10 cellular contexts compared by ENCODE assay signal in genomic region chr6:36642913-36643817, GRCh38. TPM values are rescaled to one million over a fixed set of nuclear protein-coding genes. Genes with fewer than 3 reads are reported as not detected.
DNase-seq lines count a peak whose midpoint lies in the region; ATAC-seq and TF ChIP-seq lines count a peak whose summit lies in the region.
"Had no signal": no experiment of that assay in that cellular context is flagged by ENCODE, and none has a peak within 500 bp of the region (broad histone marks: within the 10 kb centered on the region; RNA-seq: fewer than 3 reads in every experiment).

No MANE protein-coding gene starts in this region.

- H3K4me3 ChIP-seq in choroid plexus epithelial cell (ENCODE audit: low read depth, low read length) (no peak overlapping the region), liver (ENCODE audit: low read depth in 1 of 3, low read length in 3 of 3) (no peak overlapping the region)
- no peak overlapping the region for H3K4me3 ChIP-seq in CD8-positive, alpha-beta T cell (ENCODE audit: low read depth, low read length)

- no peak overlapping the region for H4K91ac ChIP-seq in H9 (ENCODE audit: insufficient read length, low read depth, low read length)

- no peak overlapping the region for H2AK5ac ChIP-seq in H9 (ENCODE audit: insufficient read length, low read length)

- TF ChIP-seq CTCF in choroid plexus epithelial cell (conservative IDR thresholded peaks at IDR 0.05; ENCODE audit: low read depth, low read length), result no peak
- TF ChIP-seq CTCF in liver (IDR thresholded peaks at IDR 0.05; ENCODE audit: low read depth, low read length, missing input control), result no peak
- TF ChIP-seq CTCF in CD8-positive, alpha-beta T cell (IDR thresholded peaks at IDR 0.05), result no peak
- no peak for TF ChIP-seq CTCF in H9 (conservative IDR thresholded peaks at IDR 0.05)

- no peak overlapping the region for H2BK12ac ChIP-seq in H9 (ENCODE audit: insufficient read length, low read depth, low read length)

- H4K20me1 ChIP-seq in H9 (ENCODE audit: control insufficient read depth, insufficient read depth, insufficient read length), result no peaks in the 10 kb centered on the region

- H3K18ac ChIP-seq in H9 (ENCODE audit: insufficient read length, low read depth, low read length), result no peak overlapping the region

- POLR2A ChIA-PET in CD8-positive, alpha-beta T cell (lab: Charles Lee), result interaction anchor here (0.5 kb wide), 1 partner anchor 43 kb away, joined by 3 read pairs; no protein-coding TSS in a partner anchor

- H3K79me2 ChIP-seq in H9 (ENCODE audit: insufficient read depth, low read length), result no peaks in the 10 kb centered on the region

- H3K23me2 ChIP-seq in H9 (ENCODE audit: insufficient read length, low read depth, low read length, poor library complexity, severe bottlenecking), result no peaks in the 10 kb centered on the region

- H3K4me2 ChIP-seq in H9 (ENCODE audit: insufficient read depth, insufficient read length, low read length), result no peak overlapping the region

- peak overlapping the region; percentile 63 to 85 for H3K27ac ChIP-seq in liver (ENCODE audit: low read depth in 1 of 2, low read length in 2 of 2)
- H3K27ac ChIP-seq in CD8-positive, alpha-beta T cell (ENCODE audit: low read depth, low read length), result no peak overlapping the region
- no peak overlapping the region for H3K27ac ChIP-seq in H9 (ENCODE audit: insufficient read length, low read depth, low read length)

- peak; percentile 26 to 29 for TF ChIP-seq RAD21 in liver (IDR thresholded peaks at IDR 0.05)

- no peaks in the 10 kb centered on the region for H3K36me3 Mint-ChIP-seq in CD8-positive, alpha-beta T cell
- no peaks in the 10 kb centered on the region for H3K36me3 Mint-ChIP-seq in H9 (ENCODE audit: insufficient read depth in 1 of 3, low read depth in 3 of 3)

- H3K27me3 ChIP-seq in liver (ENCODE audit: control insufficient read depth in 4 of 4, insufficient read depth in 4 of 4, low read length in 3 of 4), result no peaks in the 10 kb centered on the region
- H3K27me3 ChIP-seq in CD8-positive, alpha-beta T cell (ENCODE audit: insufficient read depth, low read length), result no peaks in the 10 kb centered on the region
- no peaks in the 10 kb centered on the region for H3K27me3 ChIP-seq in H9 (ENCODE audit: insufficient read depth, low read length)

- H3K4me3 Mint-ChIP-seq in CD8-positive, alpha-beta T cell, result no peak overlapping the region
- no peak overlapping the region for H3K4me3 Mint-ChIP-seq in H9

- H3K23ac ChIP-seq in H9 (ENCODE audit: insufficient read length, low read depth, low read length), result no peak overlapping the region

- no peaks in the 10 kb centered on the region for H3K4me1 Mint-ChIP-seq in CD8-positive, alpha-beta T cell (ENCODE audit: low read depth)
- H3K4me1 Mint-ChIP-seq in H9, result peaks cover 17% of the 10 kb centered on the region in 2 experiments

- no peak overlapping the region for H2AFZ ChIP-seq in H9 (ENCODE audit: low read length)

- H2BK5ac ChIP-seq in H9 (ENCODE audit: insufficient read length, low read length), result no peak overlapping the region

- H3T11ph ChIP-seq in H9 (ENCODE audit: low read length), result no peak overlapping the region

- no peak overlapping the region for H2BK15ac ChIP-seq in H9 (ENCODE audit: low read depth, low read length)

- no peaks in the 10 kb centered on the region for H3K9me3 ChIP-seq in liver (ENCODE audit: control insufficient read depth in 4 of 4, low read length in 3 of 4)
- no peaks in the 10 kb centered on the region for H3K9me3 ChIP-seq in CD8-positive, alpha-beta T cell (ENCODE audit: low read length)
- no peaks in the 10 kb centered on the region for H3K9me3 ChIP-seq in H9 (ENCODE audit: control insufficient read depth, low read depth, low read length)

- H2BK20ac ChIP-seq in H9 (ENCODE audit: low read depth, low read length, poor library complexity, severe bottlenecking), result no peak overlapping the region

- H3K14ac ChIP-seq in H9 (ENCODE audit: insufficient read depth, low read length), result no peak overlapping the region

- H3K56ac ChIP-seq in H9 (ENCODE audit: insufficient read length, low read depth, low read length), result no peak overlapping the region

- H3K4me1 ChIP-seq in liver (ENCODE audit: control insufficient read depth in 4 of 4, insufficient read depth in 4 of 4, low read length in 3 of 4), result peaks cover 16 to 43% (median 39%) of the 10 kb centered on the region in 4 donors
- H3K4me1 ChIP-seq in CD8-positive, alpha-beta T cell (ENCODE audit: insufficient read depth, low read length), result no peaks in the 10 kb centered on the region
- H3K4me1 ChIP-seq in H9 (ENCODE audit: insufficient read depth, low read length), result no peaks in the 10 kb centered on the region

- no peaks in the 10 kb centered on the region for H3K79me1 ChIP-seq in H9 (ENCODE audit: insufficient read depth, low read depth, low read length, poor library complexity, severe bottlenecking)

- H3K27me3 Mint-ChIP-seq in CD8-positive, alpha-beta T cell (ENCODE audit: low read depth), result no peaks in the 10 kb centered on the region
- H3K27me3 Mint-ChIP-seq in H9 (ENCODE audit: low read depth), result no peaks in the 10 kb centered on the region; the same call in 1 of the 2 replicates

- H3K9ac ChIP-seq in liver (ENCODE audit: low read depth in 1 of 2, low read length in 2 of 2), result no peak overlapping the region
- H3K9ac ChIP-seq in H9 (ENCODE audit: extremely low read depth, insufficient read length, low read length), result no peak overlapping the region

- H4K5ac ChIP-seq in H9 (ENCODE audit: insufficient read length, low read depth, low read length), result no peak overlapping the region

- H3K9me3 Mint-ChIP-seq in CD8-positive, alpha-beta T cell, result no peaks in the 10 kb centered on the region
- H3K9me3 Mint-ChIP-seq in H9, result no peaks in the 10 kb centered on the region

- ATAC-seq in HG03442 (IDR thresholded peaks at IDR 0.05; ENCODE audit: unreplicated experiment), result no peak
- no peak for ATAC-seq in CD8-positive, alpha-beta T cell

- no peak overlapping the region for H2BK120ac ChIP-seq in H9 (ENCODE audit: low read depth, low read length, poor library complexity, severe bottlenecking)

- peak; percentile 16 for DNase-seq in SKM-1 treated with dmso at 0.1 percent for 144 hours (lab: John Stamatoyannopoulos, UW; ENCODE audit: unreplicated experiment)
- no peak for DNase-seq in SKM-1 (lab: John Stamatoyannopoulos, UW; ENCODE audit: unreplicated experiment)
- DNase-seq in choroid plexus epithelial cell (ENCODE audit: low read depth), result peak; percentile 56
- DNase-seq in HPDE6-E6E7 (ENCODE audit: extremely low spot score), result no peak
- DNase-seq in CD8-positive, alpha-beta T cell, result no peak
- DNase-seq in H9, result no peak
- DNase-seq: foreskin melanocyte, Karpas-422 had no signal

- 24% methylated on average over 8 of the region's 8 CpGs for WGBS in liver
- no CpG with 5 or more reads among the region's 8 CpGs for WGBS in H9 (ENCODE audit: extremely low coverage, insufficient read length, low lambda C conversion rate)

- no peaks in the 10 kb centered on the region for H3K36me3 ChIP-seq in liver (ENCODE audit: control insufficient read depth in 4 of 4, insufficient read depth in 3 of 4, low read depth in 1 of 4, low read length in 3 of 4)
- no peaks in the 10 kb centered on the region for H3K36me3 ChIP-seq in CD8-positive, alpha-beta T cell (ENCODE audit: insufficient read depth, low read length)

- CTCF ChIA-PET in CD8-positive, alpha-beta T cell (lab: Charles Lee), result interaction anchor here (1.0 to 2.5 kb wide), 5 partner anchors 11 to 117 kb away, joined by 3 to 10 read pairs (median 4); no protein-coding TSS in a partner anchor

- H3K27ac Mint-ChIP-seq in CD8-positive, alpha-beta T cell, result no peak overlapping the region
- H3K27ac Mint-ChIP-seq in H9, result no peak overlapping the region

- no peak overlapping the region for H4K8ac ChIP-seq in H9 (replicated peaks; ENCODE audit: insufficient read length, low read depth, low read length)

- intact Hi-C loops in CD8-positive, alpha-beta T cell (cut with DNase I, micrococcal nuclease), result no loop called here

- no peak overlapping the region for H3K4ac ChIP-seq in H9 (ENCODE audit: low read depth, low read length)

TF ChIP-seq in liver, 16 proteins besides CTCF, POLR2A, EP300 and RAD21 (continues in another document):
- TF ChIP-seq TAF1 (conservative IDR thresholded peaks at IDR 0.05), result no peak
- peak; percentile 87 to 89 for TF ChIP-seq HNF4A (conservative IDR thresholded peaks at IDR 0.05)
- TF ChIP-seq REST (IDR thresholded peaks at IDR 0.05), result peak; percentile 14
- peak; percentile 74 for TF ChIP-seq HNF4G (IDR thresholded peaks at IDR 0.05)

RNA-seq across cellular contexts. Expression of gene CDKN1A, which starts 35.3 kb away (rescaled TPM):
- total RNA-seq in liver (10 to 100 TPM in 1 of 2 donors, 1 to 10 TPM in 1; 3.2 to 41.7 TPM), H9 (2021) (17.4 and 19.1 TPM in 2 replicates)
- polyA plus RNA-seq in liver, result 10 to 100 TPM; 15.9 to 25.2 TPM
- 10 to 100 TPM; 71.3 to 78.7 TPM for total RNA-seq in CD8-positive, alpha-beta T cell

RNA-seq across cellular contexts. Expression of gene SRSF3, which starts 49.0 kb away (rescaled TPM):
- total RNA-seq in liver (100 to 1,000 TPM in 1 of 2 donors, 10 to 100 TPM in 1; 62.8 to 101 TPM), H9 (2021) (954 and 960 TPM in 2 replicates)
- polyA plus RNA-seq in liver, result 100 to 1,000 TPM; 101 to 103 TPM
- total RNA-seq in CD8-positive, alpha-beta T cell, result 100 to 1,000 TPM; 620 to 627 TPM

RNA-seq across cellular contexts. Expression of gene RAB44, which starts 54.5 kb away (rescaled TPM):
- total RNA-seq in liver (1 to 10 TPM in 1 of 2 donors, under 1 TPM in 1; 0.08 to 1.3 TPM), H9 (2021) (0.04 TPM in 1 of 2 replicates, not detected in the other)
- polyA plus RNA-seq in liver, result under 1 TPM in 1 of 2 donors, not detected in 1; 0.02 TPM
- under 1 TPM in 1 of 2 experiments, not detected in 1; 0.08 TPM for total RNA-seq in CD8-positive, alpha-beta T cell

Comparison
In these comparisons a context has a peak if more than half of its experiments do, and no peak if none do; other contexts are left out.
1. DNase-seq: peak in SKM-1 treated with dmso at 0.1 percent for 144 hours (single experiment) and choroid plexus epithelial cell (single experiment); none in SKM-1 (single experiment), HPDE6-E6E7 (single experiment), CD8-positive, alpha-beta T cell (0 of 7) and H9 (single experiment).
2. H3K27ac ChIP-seq: peak in liver (2 of 2); none in CD8-positive, alpha-beta T cell (single experiment) and H9 (single experiment).